9 cellular contexts compared by ENCODE assay signal in genomic region chr17:62995377-62995885, GRCh38. TPM values are rescaled to one million over a fixed set of nuclear protein-coding genes. Genes with fewer than 3 reads are reported as not detected.
DNase-seq lines count a peak whose midpoint lies in the region; ATAC-seq, FAIRE-seq and TF ChIP-seq lines count a peak whose summit lies in the region.
"Had no signal": no experiment of that assay in that cellular context is flagged by ENCODE, and none has a peak within 500 bp of the region (broad histone marks: within the 10 kb centered on the region; RNA-seq: fewer than 3 reads in every experiment).

No MANE protein-coding gene starts in this region.

- no TSS peak for BruUV-seq in Caco-2 (replicated peaks; lab: Mats Ljungman, UMichigan)

- no peaks in the 10 kb centered on the region for H3K9me3 ChIP-seq in Caco-2

- ATAC-seq in HG03039 (IDR thresholded peaks at IDR 0.05; ENCODE audit: unreplicated experiment) (no peak), HG03135 (IDR thresholded peaks at IDR 0.05; ENCODE audit: unreplicated experiment) (no peak)

- POLR2A ChIA-PET in Caco-2 (lab: Charles Lee): no interaction called here

- TF ChIP-seq CTCF in Caco-2 (IDR thresholded peaks at IDR 0.05; ENCODE audit: insufficient read depth in 1 of 2, low read depth in 1 of 2, low read length in 1 of 2, severe bottlenecking in 1 of 2, unreplicated experiment in 1 of 2) (peak; percentile 43 to 84), HL-60 (IDR thresholded peaks at IDR 0.05; ENCODE audit: insufficient read depth, low read length) (peak; percentile 33), endothelial cell (IDR thresholded peaks at IDR 0.05; ENCODE audit: unreplicated experiment) (peak; percentile 45), neural crest cell (conservative IDR thresholded peaks at IDR 0.05) (peak; percentile 62)

- no peaks in the 10 kb centered on the region for H3K4me1 Mint-ChIP-seq in Caco-2 (ENCODE audit: low read depth, unreplicated experiment)
- peaks cover 24% of the 10 kb centered on the region for H3K4me1 Mint-ChIP-seq in endothelial cell (ENCODE audit: unreplicated experiment)
- H3K4me1 Mint-ChIP-seq in neural crest cell: peaks cover 5% of the 10 kb centered on the region

- CTCF ChIA-PET in Caco-2 (lab: Charles Lee): interaction anchor here (0.5 to 1.9 kb wide), 6 partner anchors 9 to 411 kb away, joined by 3 to 25 read pairs (median 4); no protein-coding TSS in a partner anchor

- peaks cover 8% of the 10 kb centered on the region for H3K27me3 Mint-ChIP-seq in Caco-2 (ENCODE audit: insufficient read depth, unreplicated experiment)
- no peaks in the 10 kb centered on the region for H3K27me3 Mint-ChIP-seq in endothelial cell (ENCODE audit: unreplicated experiment)
- no peaks in the 10 kb centered on the region for H3K27me3 Mint-ChIP-seq in neural crest cell (ENCODE audit: low read depth)
- H3K27me3 Mint-ChIP-seq: naive thymus-derived CD8-positive, alpha-beta T cell had no signal

- intact Hi-C loops in Caco-2 (cut with micrococcal nuclease; ENCODE audit: unreplicated experiment): loop anchor here (1.0 kb wide), 1 partner anchor 411 kb away; no protein-coding TSS in a partner anchor

- no peak overlapping the region for H3K27ac Mint-ChIP-seq in Caco-2 (ENCODE audit: unreplicated experiment)
- H3K27ac Mint-ChIP-seq in endothelial cell (ENCODE audit: unreplicated experiment): peak overlapping the region; percentile 81
- no peak overlapping the region for H3K27ac Mint-ChIP-seq in neural crest cell (ENCODE audit: unreplicated experiment)

- DNase-seq in Caco-2 (peak in 1 of 2 experiments; percentile 35), HL-60 (ENCODE audit: low read depth in 1 of 2, low spot score in 1 of 2) (peak; percentile 82 to 86), RCC 7860 (ENCODE audit: low spot score) (no peak), endothelial cell (ENCODE audit: low spot score) (peak; percentile 26), neural crest cell (ENCODE audit: low read depth, low spot score) (no peak), cortex of kidney (lab: John Stamatoyannopoulos, UW) (no peak)

- H3K4me3 Mint-ChIP-seq in Caco-2 (ENCODE audit: unreplicated experiment) (no peak overlapping the region), endothelial cell (ENCODE audit: unreplicated experiment) (no peak overlapping the region), neural crest cell (no peak overlapping the region)
- H3K4me3 Mint-ChIP-seq: naive thymus-derived CD8-positive, alpha-beta T cell had no signal

- H3K27me3 ChIP-seq in Caco-2 (replicated peaks; ENCODE audit: control insufficient read depth, insufficient read depth, low read length) (no peaks in the 10 kb centered on the region), HL-60 (ENCODE audit: insufficient read depth, poor library complexity, severe bottlenecking) (no peaks in the 10 kb centered on the region)

- peak overlapping the region; percentile 46 for H3K27ac ChIP-seq in HL-60 (replicated peaks)

- H3K9me3 Mint-ChIP-seq in Caco-2 (ENCODE audit: unreplicated experiment) (no peaks in the 10 kb centered on the region), endothelial cell (ENCODE audit: unreplicated experiment) (no peaks in the 10 kb centered on the region), neural crest cell (no peaks in the 10 kb centered on the region)

- FAIRE-seq in RCC 7860 (lab: Jason Lieb, UNC): peak; percentile 16

- no peaks in the 10 kb centered on the region for H3K36me3 ChIP-seq in Caco-2 (ENCODE audit: control insufficient read depth, insufficient read depth, low read length)

- H3K36me3 Mint-ChIP-seq in Caco-2 (ENCODE audit: insufficient read depth, unreplicated experiment): no peaks in the 10 kb centered on the region
- no peaks in the 10 kb centered on the region for H3K36me3 Mint-ChIP-seq in endothelial cell (ENCODE audit: low read depth, unreplicated experiment)
- H3K36me3 Mint-ChIP-seq in neural crest cell (ENCODE audit: low read depth): peaks cover 5% of the 10 kb centered on the region

- H3K4me3 ChIP-seq in Caco-2 (ENCODE audit: low read depth, low read length) (no peak overlapping the region), HL-60 (replicated peaks; ENCODE audit: insufficient read depth, low read length) (no peak overlapping the region)

- no peaks in the 10 kb centered on the region for H3K4me1 ChIP-seq in Caco-2

RNA-seq across cellular contexts. Expression of gene TANC2, which starts 29.4 kb away (rescaled TPM):
- total RNA-seq in Caco-2 (2022) (1.9 and 4.1 TPM in 2 replicates), endothelial cell (ENCODE audit: unreplicated experiment) (86.1 TPM), neural crest cell (37.8 and 39.3 TPM in 2 replicates)

Comparison
In these comparisons a context has a peak if more than half of its experiments do, and no peak if none do; other contexts are left out.
1. DNase-seq: peak in HL-60 (2 of 2) and endothelial cell (single experiment); none in RCC 7860 (single experiment), neural crest cell (single experiment) and cortex of kidney (single experiment).
2. Peak in every context shown above with its lines, with median percentiles within 50 percentile points of each other: CTCF ChIP-seq.